ENCODE assay signal across 9 cellular contexts in the genomic region with DNA sequence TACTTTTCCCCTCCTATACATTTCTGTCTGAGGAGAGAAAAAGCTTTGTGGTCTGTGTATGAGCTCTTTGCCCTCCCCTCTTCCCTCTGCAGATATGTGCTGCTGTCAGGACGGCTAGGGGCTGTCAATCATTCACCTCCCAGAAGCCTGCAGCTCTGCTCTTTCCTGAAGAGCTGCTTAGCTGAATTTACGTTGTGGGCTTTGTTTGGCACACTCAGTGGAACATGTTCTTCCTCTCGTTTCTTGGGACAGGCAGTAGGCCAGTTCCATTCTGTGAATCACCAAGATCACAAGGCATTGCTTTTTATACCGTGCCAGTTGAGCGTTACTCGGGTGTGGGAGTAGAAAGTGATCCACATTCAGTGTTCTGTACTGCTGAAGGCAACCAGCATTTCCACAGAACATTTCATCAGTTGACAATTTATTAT.
DNase-seq lines count a peak whose midpoint lies in the region; ATAC-seq and TF ChIP-seq lines count a peak whose summit lies in the region.
"Had no signal": no experiment of that assay in that cellular context is flagged by ENCODE, and none has a peak within 500 bp of the region (broad histone marks: within the 10 kb centered on the region; RNA-seq: fewer than 3 reads in every experiment).

No MANE protein-coding gene starts in this region.

- peak overlapping the region in 1 of 2 donors; percentile 25 for H3K27ac Mint-ChIP-seq in activated naive CD4-positive, alpha-beta T cell treated with anti-CD3 and anti-CD28 coated beads, Interleukin-2, amount 50 U/mL, for 72 hours
- H3K27ac Mint-ChIP-seq in activated T-helper 2 cell treated with anti-CD3 and anti-CD28 coated beads, Interferon-gamma antibody, Interleukin-2, Interleukin-4, amounts not matched to agents 10 μg/mL and 5 μg/mL and 100 μg/mL, durations not matched to agents 14 hours and 24 hours and 36 hours = peak overlapping the region; percentile 66
- H3K27ac Mint-ChIP-seq: activated B cell treated with CpG ODN at 0.5 μM for 24 hours had no signal

- H3K27ac ChIP-seq in right atrium auricular region (peak overlapping the region; percentile 75 to 84), stomach smooth muscle (ENCODE audit: low read length) (peak overlapping the region; percentile 49)

- peaks cover 46% of the 10 kb centered on the region for H3K4me1 Mint-ChIP-seq in activated T-helper 2 cell treated with anti-CD3 and anti-CD28 coated beads, Interferon-gamma antibody, Interleukin-2, Interleukin-4, amounts not matched to agents 10 μg/mL and 5 μg/mL and 100 μg/mL, durations not matched to agents 14 hours and 24 hours and 36 hours (ENCODE audit: low read depth)
- H3K4me1 Mint-ChIP-seq: activated B cell treated with CpG ODN at 0.5 μM for 24 hours had no signal

- no peaks in the 10 kb centered on the region for H3K36me3 Mint-ChIP-seq in activated naive CD4-positive, alpha-beta T cell treated with anti-CD3 and anti-CD28 coated beads, Interleukin-2, amount 50 U/mL, for 72 hours
- H3K36me3 Mint-ChIP-seq in activated T-helper 2 cell treated with anti-CD3 and anti-CD28 coated beads, Interferon-gamma antibody, Interleukin-2, Interleukin-4, amounts not matched to agents 10 μg/mL and 5 μg/mL and 100 μg/mL, durations not matched to agents 14 hours and 24 hours and 36 hours (ENCODE audit: low read depth) = no peaks in the 10 kb centered on the region

- H3K36me3 ChIP-seq in right atrium auricular region = no peaks in the 10 kb centered on the region
- H3K36me3 ChIP-seq in stomach smooth muscle (ENCODE audit: control insufficient read depth in 2 of 2, insufficient read depth in 2 of 2, low read length in 2 of 2) = no peaks in the 10 kb centered on the region

- H3K9me3 Mint-ChIP-seq in activated naive CD4-positive, alpha-beta T cell treated with anti-CD3 and anti-CD28 coated beads, Interleukin-2, amount 50 U/mL, for 72 hours = peaks cover 0 to 5% of the 10 kb centered on the region in 2 donors
- H3K9me3 Mint-ChIP-seq in activated T-helper 2 cell treated with anti-CD3 and anti-CD28 coated beads, Interferon-gamma antibody, Interleukin-2, Interleukin-4, amounts not matched to agents 10 μg/mL and 5 μg/mL and 100 μg/mL, durations not matched to agents 14 hours and 24 hours and 36 hours = no peaks in the 10 kb centered on the region
- H3K9me3 Mint-ChIP-seq: activated B cell treated with CpG ODN at 0.5 μM for 24 hours had no signal

- H3K4me3 Mint-ChIP-seq in activated T-helper 2 cell treated with anti-CD3 and anti-CD28 coated beads, Interferon-gamma antibody, Interleukin-2, Interleukin-4, amounts not matched to agents 10 μg/mL and 5 μg/mL and 100 μg/mL, durations not matched to agents 14 hours and 24 hours and 36 hours (ENCODE audit: low read depth) = no peak overlapping the region
- H3K4me3 Mint-ChIP-seq: activated B cell treated with CpG ODN at 0.5 μM for 24 hours had no signal

- H3K9ac ChIP-seq in stomach smooth muscle (ENCODE audit: low read length in 2 of 2) = no peak overlapping the region

- H3K4me3 ChIP-seq in right atrium auricular region (no peak overlapping the region), stomach smooth muscle (ENCODE audit: low read length in 2 of 2) (no peak overlapping the region)

- H3K9me3 ChIP-seq in right atrium auricular region (no peaks in the 10 kb centered on the region), stomach smooth muscle (ENCODE audit: control insufficient read depth in 2 of 2, low read length in 2 of 2) (no peaks in the 10 kb centered on the region)

- no peak for DNase-seq in activated naive CD4-positive, alpha-beta T cell treated with anti-CD3 and anti-CD28 coated beads, Interleukin-2, amount 50 U/mL, for 72 hours (ENCODE audit: low spot score in 2 of 2)
- no peak for DNase-seq in activated naive CD4-positive, alpha-beta T cell treated with anti-CD3 and anti-CD28 coated beads, Interleukin-2, amount 50 U/mL, for 16 hours
- DNase-seq in activated T-helper 2 cell treated with anti-CD3 and anti-CD28 coated beads, Interferon-gamma antibody, Interleukin-2, Interleukin-4, amounts not matched to agents 10 μg/mL and 5 μg/mL and 100 μg/mL, durations not matched to agents 14 hours and 24 hours and 36 hours (ENCODE audit: low spot score) = no peak
- DNase-seq in right atrium auricular region (ENCODE audit: low spot score) (peak; percentile 87), NCI-H1436 treated with DMSO at 0.1 percent for 48 hours (lab: John Stamatoyannopoulos, UW) (no peak)
- DNase-seq in activated CD8-positive, alpha-beta memory T cell treated with anti-CD3 and anti-CD28 coated beads, Interleukin-2, amount 50 U/mL, for 48 hours = no peak
- DNase-seq: activated B cell treated with CpG ODN at 0.5 μM for 24 hours had no signal

- peaks cover 11% of the 10 kb centered on the region for H3K27me3 Mint-ChIP-seq in activated T-helper 2 cell treated with anti-CD3 and anti-CD28 coated beads, Interferon-gamma antibody, Interleukin-2, Interleukin-4, amounts not matched to agents 10 μg/mL and 5 μg/mL and 100 μg/mL, durations not matched to agents 14 hours and 24 hours and 36 hours (ENCODE audit: low read depth)

- peak; percentile 30 to 63 for ATAC-seq in activated naive CD4-positive, alpha-beta T cell treated with anti-CD3 and anti-CD28 coated beads, Interleukin-2, amount 50 U/mL, for 72 hours
- ATAC-seq in HG02870 (IDR thresholded peaks at IDR 0.05; ENCODE audit: unreplicated experiment) = no peak

- H3K4me1 ChIP-seq in right atrium auricular region (peaks cover 0 to 24% of the 10 kb centered on the region in 2 donors), stomach smooth muscle (ENCODE audit: control insufficient read depth, insufficient read depth, low read length) (peaks cover 13% of the 10 kb centered on the region)

- intact Hi-C loops in activated T-helper 2 cell treated with anti-CD3 and anti-CD28 coated beads, Interferon-gamma antibody, Interleukin-2, Interleukin-4, amounts not matched to agents 10 μg/mL and 5 μg/mL and 100 μg/mL, durations not matched to agents 14 hours and 24 hours and 36 hours (cut with micrococcal nuclease) = loop anchor here (5.0 to 10.0 kb wide), 7 partner anchors 41 to 324 kb away; partner anchors contain the start of genes CABYR, RMC1 and TTC39C

- H3K27me3 ChIP-seq in right atrium auricular region = no peaks in the 10 kb centered on the region
- no peaks in the 10 kb centered on the region for H3K27me3 ChIP-seq in stomach smooth muscle (ENCODE audit: control insufficient read depth in 1 of 2, insufficient read depth in 2 of 2, low read length in 2 of 2)

- no peak for TF ChIP-seq CTCF in right atrium auricular region (IDR thresholded peaks at IDR 0.05)
